ENCODE assay signal across 10 cellular contexts in genomic region chr10:80502621-80503583, GRCh38. TPM values are rescaled to one million over a fixed set of nuclear protein-coding genes. Genes with fewer than 3 reads are reported as not detected.
DNase-seq lines count a peak whose midpoint lies in the region; ATAC-seq and TF ChIP-seq lines count a peak whose summit lies in the region.
"Had no signal": no experiment of that assay in that cellular context is flagged by ENCODE, and none has a peak within 500 bp of the region (broad histone marks: within the 10 kb centered on the region; RNA-seq: fewer than 3 reads in every experiment).

No MANE protein-coding gene starts in this region.

- H3K27me3 Mint-ChIP-seq in Caco-2 (ENCODE audit: insufficient read depth, unreplicated experiment) (no peaks in the 10 kb centered on the region), T-cell (no peaks in the 10 kb centered on the region), endothelial cell (ENCODE audit: unreplicated experiment) (peaks cover 7% of the 10 kb centered on the region)

- CTCF ChIA-PET in Caco-2 (lab: Charles Lee) (interaction anchor here (0.9 kb wide), 1 partner anchor 58 kb away, joined by 3 read pairs; no protein-coding TSS in a partner anchor), T-cell (lab: Charles Lee) (interaction anchor here (0.7 to 7.7 kb wide), 13 partner anchors 40 to 125 kb away, joined by 3 to 109 read pairs (median 11); partner anchors contain the start of genes PRXL2A (in 1 of the 2) and TSPAN14 (in 1 of the 2))

- H3K27me3 ChIP-seq in Caco-2 (replicated peaks; ENCODE audit: control insufficient read depth, insufficient read depth, low read length) (no peaks in the 10 kb centered on the region), neutrophil (no peaks in the 10 kb centered on the region)

- intact Hi-C loops in Caco-2 (cut with micrococcal nuclease; ENCODE audit: unreplicated experiment): no loop called here

- peak overlapping the region; percentile 96 for H3K27ac ChIP-seq in neutrophil

- TF ChIP-seq CTCF in Caco-2 (IDR thresholded peaks at IDR 0.05; ENCODE audit: insufficient read depth in 1 of 2, low read depth in 1 of 2, low read length in 1 of 2, severe bottlenecking in 1 of 2, unreplicated experiment in 1 of 2): no peak
- TF ChIP-seq CTCF in endothelial cell (IDR thresholded peaks at IDR 0.05; ENCODE audit: unreplicated experiment): no peak
- TF ChIP-seq CTCF in neutrophil (IDR thresholded peaks at IDR 0.05): no peak

- no peak for ATAC-seq in T-cell (replicated peaks in 1 of 4)
- ATAC-seq: mucosa of descending colon had no signal

- peak overlapping the region; percentile 66 for H3K4me3 Mint-ChIP-seq in Caco-2 (ENCODE audit: unreplicated experiment)
- H3K4me3 Mint-ChIP-seq in T-cell: peak overlapping the region in 1 of 3 donors; percentile 80
- no peak overlapping the region for H3K4me3 Mint-ChIP-seq in endothelial cell (ENCODE audit: unreplicated experiment)

- POLR2A ChIA-PET in Caco-2 (lab: Charles Lee): interaction anchor here (0.5 to 2.4 kb wide), 2 partner anchors 11 to 58 kb away, joined by 4 to 6 read pairs; no protein-coding TSS in a partner anchor
- POLR2A ChIA-PET in T-cell (lab: Charles Lee): interaction anchor here in 1 of 2 donors (0.6 kb wide), 1 partner anchor 955 kb away, joined by 4 read pairs; no protein-coding TSS in a partner anchor

- H3K27ac Mint-ChIP-seq in Caco-2 (ENCODE audit: unreplicated experiment) (peak overlapping the region; percentile 87), T-cell (peak overlapping the region; percentile 95 to 99), endothelial cell (ENCODE audit: unreplicated experiment) (peak overlapping the region; percentile 57)

- no peaks in the 10 kb centered on the region for H3K9me3 ChIP-seq in Caco-2
- H3K9me3 ChIP-seq in neutrophil: no peaks in the 10 kb centered on the region
- H3K9me3 ChIP-seq: mucosa of descending colon had no signal

- H3K36me3 ChIP-seq in Caco-2 (ENCODE audit: control insufficient read depth, insufficient read depth, low read length): peaks cover 2% of the 10 kb centered on the region; the same call in 1 of the 2 replicates
- H3K36me3 ChIP-seq in neutrophil: peaks cover 19% of the 10 kb centered on the region

- DNase-seq in Caco-2 (no peak), T-cell (no peak), endothelial cell (ENCODE audit: low spot score) (no peak), HPDE6-E6E7 (ENCODE audit: extremely low spot score) (no peak), iPS-NIHi7 (ENCODE audit: extremely low spot score) (no peak), MV-4-11 (lab: John Stamatoyannopoulos, UW) (no peak)
- no peak for DNase-seq in stimulated activated CD4-positive, alpha-beta T cell treated with anti-CD3 and anti-CD28 coated beads, Interleukin-4, amount 100 ng/mL, for 4 hours
- DNase-seq: mucosa of descending colon had no signal

- BruUV-seq in Caco-2 (replicated peaks; lab: Mats Ljungman, UMichigan): no TSS peak

- H3K36me3 Mint-ChIP-seq in Caco-2 (ENCODE audit: insufficient read depth, unreplicated experiment) (peaks cover 93% of the 10 kb centered on the region), T-cell (peaks cover 19% of the 10 kb centered on the region), endothelial cell (ENCODE audit: low read depth, unreplicated experiment) (peaks cover 18% of the 10 kb centered on the region)

- peaks cover 83% of the 10 kb centered on the region for H3K4me1 Mint-ChIP-seq in Caco-2 (ENCODE audit: low read depth, unreplicated experiment)
- H3K4me1 Mint-ChIP-seq in T-cell: peaks cover 80 to 88% (median 84%) of the 10 kb centered on the region in 3 donors
- peaks cover 75% of the 10 kb centered on the region for H3K4me1 Mint-ChIP-seq in endothelial cell (ENCODE audit: unreplicated experiment)

- peaks cover 96% of the 10 kb centered on the region for H3K4me1 ChIP-seq in Caco-2
- H3K4me1 ChIP-seq in neutrophil (ENCODE audit: control insufficient read depth in 1 of 2, insufficient read depth in 1 of 2, low read depth in 1 of 2, low read length in 1 of 2): peaks cover 80 to 81% of the 10 kb centered on the region in 2 experiments

- no peaks in the 10 kb centered on the region for H3K9me3 Mint-ChIP-seq in Caco-2 (ENCODE audit: unreplicated experiment)
- no peaks in the 10 kb centered on the region for H3K9me3 Mint-ChIP-seq in T-cell
- no peaks in the 10 kb centered on the region for H3K9me3 Mint-ChIP-seq in endothelial cell (ENCODE audit: unreplicated experiment)

- H3K4me3 ChIP-seq in Caco-2 (ENCODE audit: low read depth, low read length) (no peak overlapping the region), neutrophil (ENCODE audit: low read depth in 1 of 2, low read length in 1 of 2) (peak overlapping the region in 1 of 2 experiments; percentile 32)
- H3K4me3 ChIP-seq: mucosa of descending colon had no signal

RNA-seq across cellular contexts. Expression of gene SH2D4B, which starts 34.8 kb away (rescaled TPM):
- total RNA-seq in Caco-2 (2022) (0.09 and 0.23 TPM in 2 replicates), T-cell (under 1 TPM; 0.12 to 0.26 (median 0.23) TPM), endothelial cell (ENCODE audit: unreplicated experiment) (0.23 TPM)
- total RNA-seq: mucosa of descending colon, RPMI7951 had no signal

RNA-seq across cellular contexts. Expression of gene TSPAN14, which starts 48.8 kb away (rescaled TPM):
- total RNA-seq in Caco-2 (2022) (138 and 140 TPM in 2 replicates), T-cell (100 to 1,000 TPM; 130 to 204 (median 194) TPM), endothelial cell (ENCODE audit: unreplicated experiment) (147 TPM)
